9 cellular contexts compared by ENCODE assay signal in genomic region chr4:145735330-145735638, GRCh38. TPM values are rescaled to one million over a fixed set of nuclear protein-coding genes. Genes with fewer than 3 reads are reported as not detected.
DNase-seq lines count a peak whose midpoint lies in the region; ATAC-seq and TF ChIP-seq lines count a peak whose summit lies in the region.
"Had no signal": no experiment of that assay in that cellular context is flagged by ENCODE, and none has a peak within 500 bp of the region (broad histone marks: within the 10 kb centered on the region; RNA-seq: fewer than 3 reads in every experiment).

No MANE protein-coding gene starts in this region.

- peak overlapping the region; percentile 52; the same call in 1 of the 2 replicates for H3K9ac ChIP-seq in PC-3 (ENCODE audit: low read length)
- H3K9ac ChIP-seq in parathyroid adenoma = no peak overlapping the region

- H3K27ac ChIP-seq in CD4-positive, alpha-beta T cell (ENCODE audit: low read depth, low read length) = no peak overlapping the region
- H3K27ac ChIP-seq in PC-3 (ENCODE audit: low read length) = peak overlapping the region; percentile 94
- peak overlapping the region; percentile 91 for H3K27ac ChIP-seq in parathyroid adenoma

- H2AFZ ChIP-seq in PC-3 (ENCODE audit: low read length) (peak overlapping the region; percentile 84), parathyroid adenoma (peak overlapping the region; percentile 3)

- H3K27me3 Mint-ChIP-seq in CD4-positive, alpha-beta T cell = no peaks in the 10 kb centered on the region
- peaks cover 8% of the 10 kb centered on the region for H3K27me3 Mint-ChIP-seq in activated naive CD8-positive, alpha-beta T cell treated with anti-CD3 and anti-CD28 coated beads, Interleukin-2, amount 50 U/mL, for 24 hours

- H3K4me3 ChIP-seq in PC-3 (ENCODE audit: low read length) (peak overlapping the region; percentile 49; the same call in 1 of the 2 replicates), epithelial cell of proximal tubule (ENCODE audit: low read depth, low read length) (no peak overlapping the region), parathyroid adenoma (ENCODE audit: low read depth, low read length) (no peak overlapping the region)

- peak overlapping the region; percentile 80 for H3K4me2 ChIP-seq in PC-3 (ENCODE audit: low read length)
- H3K4me2 ChIP-seq in parathyroid adenoma (ENCODE audit: low read length) = peak overlapping the region; percentile 33

- H3K27me3 ChIP-seq in CD4-positive, alpha-beta T cell (ENCODE audit: control insufficient read depth, insufficient read depth, low read length) = no peaks in the 10 kb centered on the region
- no peaks in the 10 kb centered on the region for H3K27me3 ChIP-seq in PC-3 (ENCODE audit: low read length)
- H3K27me3 ChIP-seq in parathyroid adenoma (ENCODE audit: control insufficient read depth, insufficient read depth, low read length) = no peaks in the 10 kb centered on the region

- peaks cover 51% of the 10 kb centered on the region for H3K4me1 ChIP-seq in PC-3 (ENCODE audit: insufficient read depth, low read length)
- H3K4me1 ChIP-seq in parathyroid adenoma = peaks cover 14% of the 10 kb centered on the region

- TF ChIP-seq CTCF in CD4-positive, alpha-beta T cell (IDR thresholded peaks at IDR 0.05) = no peak
- TF ChIP-seq CTCF in PC-3 (conservative IDR thresholded peaks at IDR 0.05; ENCODE audit: low read depth, low read length) = no peak
- no peak for TF ChIP-seq CTCF in epithelial cell of proximal tubule (conservative IDR thresholded peaks at IDR 0.05; ENCODE audit: low read depth, low read length)
- TF ChIP-seq CTCF in parathyroid adenoma (IDR thresholded peaks at IDR 0.05) = no peak

- peak overlapping the region; percentile 46 for H3K4me3 Mint-ChIP-seq in CD4-positive, alpha-beta T cell
- H3K4me3 Mint-ChIP-seq in activated naive CD8-positive, alpha-beta T cell treated with anti-CD3 and anti-CD28 coated beads, Interleukin-2, amount 50 U/mL, for 24 hours = no peak overlapping the region

- no peaks in the 10 kb centered on the region for H3K9me3 ChIP-seq in CD4-positive, alpha-beta T cell (ENCODE audit: control insufficient read depth, low read length)
- no peaks in the 10 kb centered on the region for H3K9me3 ChIP-seq in PC-3 (ENCODE audit: low read length)
- H3K9me3 ChIP-seq in parathyroid adenoma (ENCODE audit: control insufficient read depth, low read length) = no peaks in the 10 kb centered on the region

- peaks cover 10% of the 10 kb centered on the region for H3F3A ChIP-seq in PC-3 (ENCODE audit: low read length, unreplicated experiment)

- POLR2A ChIA-PET in CD4-positive, alpha-beta T cell (lab: Charles Lee) = no interaction called here
- POLR2A ChIA-PET in PC-3 (lab: Charles Lee; ENCODE audit: unreplicated experiment) = no interaction called here

- no peak for ATAC-seq in CD4-positive, alpha-beta T cell (ENCODE audit: poor library complexity)
- ATAC-seq in PC-3 (peak; percentile 40), GM19328 (IDR thresholded peaks at IDR 0.05; ENCODE audit: unreplicated experiment) (no peak), GM19351 (IDR thresholded peaks at IDR 0.05; ENCODE audit: unreplicated experiment) (no peak)
- no peak for ATAC-seq in activated naive CD8-positive, alpha-beta T cell treated with anti-CD3 and anti-CD28 coated beads, Interleukin-2, amount 50 U/mL, for 24 hours

- DNase-seq in CD4-positive, alpha-beta T cell = no peak
- peak; percentile 94 for DNase-seq in PC-3
- peak; percentile 97 for DNase-seq in epithelial cell of proximal tubule (ENCODE audit: low read depth)
- DNase-seq in NCI-H2196 treated with DMSO at 0.1 percent for 48 hours (lab: John Stamatoyannopoulos, UW; ENCODE audit: unreplicated experiment) = no peak
- DNase-seq in activated naive CD8-positive, alpha-beta T cell treated with anti-CD3 and anti-CD28 coated beads, Interleukin-2, amount 50 U/mL, for 24 hours = no peak

- intact Hi-C loops in CD4-positive, alpha-beta T cell (cut with DNase I, micrococcal nuclease) = no loop called here
- intact Hi-C loops in PC-3 (cut with micrococcal nuclease) = loop anchor here (1.0 to 10.0 kb wide), 5 partner anchors 48 to 550 kb away; partner anchors contain the start of gene OTUD4

- H3K9me2 ChIP-seq in PC-3 (replicated peaks; ENCODE audit: low read length) = no peaks in the 10 kb centered on the region

- peaks cover 21% of the 10 kb centered on the region for H3K4me1 Mint-ChIP-seq in CD4-positive, alpha-beta T cell (ENCODE audit: low read depth)
- peaks cover 23% of the 10 kb centered on the region for H3K4me1 Mint-ChIP-seq in activated naive CD8-positive, alpha-beta T cell treated with anti-CD3 and anti-CD28 coated beads, Interleukin-2, amount 50 U/mL, for 24 hours

- H3K79me2 ChIP-seq in PC-3 (ENCODE audit: low read length) = no peaks in the 10 kb centered on the region
- no peaks in the 10 kb centered on the region for H3K79me2 ChIP-seq in parathyroid adenoma

- BruUV-seq in PC-3 (replicated peaks; lab: Mats Ljungman, UMichigan) = no TSS peak

- no peak overlapping the region for H3K27ac Mint-ChIP-seq in CD4-positive, alpha-beta T cell
- H3K27ac Mint-ChIP-seq in activated naive CD8-positive, alpha-beta T cell treated with anti-CD3 and anti-CD28 coated beads, Interleukin-2, amount 50 U/mL, for 24 hours = no peak overlapping the region

- CTCF ChIA-PET in CD4-positive, alpha-beta T cell (lab: Charles Lee) = no interaction called here
- CTCF ChIA-PET in PC-3 (lab: Charles Lee) = no interaction called here

- no peaks in the 10 kb centered on the region for H4K20me1 ChIP-seq in PC-3 (ENCODE audit: low read length)

- H3K9me3 Mint-ChIP-seq in CD4-positive, alpha-beta T cell = no peaks in the 10 kb centered on the region
- no peaks in the 10 kb centered on the region for H3K9me3 Mint-ChIP-seq in activated naive CD8-positive, alpha-beta T cell treated with anti-CD3 and anti-CD28 coated beads, Interleukin-2, amount 50 U/mL, for 24 hours

- H3K36me3 ChIP-seq in PC-3 (ENCODE audit: low read depth, low read length) (no peaks in the 10 kb centered on the region), parathyroid adenoma (ENCODE audit: control insufficient read depth, insufficient read depth, low read length) (no peaks in the 10 kb centered on the region)

- no peaks in the 10 kb centered on the region for H3K36me3 Mint-ChIP-seq in CD4-positive, alpha-beta T cell (ENCODE audit: low read depth)
- H3K36me3 Mint-ChIP-seq in activated naive CD8-positive, alpha-beta T cell treated with anti-CD3 and anti-CD28 coated beads, Interleukin-2, amount 50 U/mL, for 24 hours (ENCODE audit: low read depth) = no peaks in the 10 kb centered on the region

RNA-seq across cellular contexts. Expression of gene C4orf51, which starts 55.3 kb away (rescaled TPM):
- not detected for total RNA-seq in CD4-positive, alpha-beta T cell
- total RNA-seq in PC-3 (2014; rRNA removed) (not detected in 2 replicates), epithelial cell of proximal tubule (not detected in 2 replicates)
- total RNA-seq: cerebellum had no signal

Comparison
In these comparisons a context has a peak if more than half of its experiments do, and no peak if none do; other contexts are left out.
1. DNase-seq: peak in PC-3 (single experiment) and epithelial cell of proximal tubule (single experiment); none in CD4-positive, alpha-beta T cell (0 of 10), NCI-H2196 treated with DMSO at 0.1 percent for 48 hours (single experiment) and activated naive CD8-positive, alpha-beta T cell treated with anti-CD3 and anti-CD28 coated beads, Interleukin-2, amount 50 U/mL, for 24 hours (single experiment).